ENCODE assay signal across 8 cellular contexts in the genomic region with DNA sequence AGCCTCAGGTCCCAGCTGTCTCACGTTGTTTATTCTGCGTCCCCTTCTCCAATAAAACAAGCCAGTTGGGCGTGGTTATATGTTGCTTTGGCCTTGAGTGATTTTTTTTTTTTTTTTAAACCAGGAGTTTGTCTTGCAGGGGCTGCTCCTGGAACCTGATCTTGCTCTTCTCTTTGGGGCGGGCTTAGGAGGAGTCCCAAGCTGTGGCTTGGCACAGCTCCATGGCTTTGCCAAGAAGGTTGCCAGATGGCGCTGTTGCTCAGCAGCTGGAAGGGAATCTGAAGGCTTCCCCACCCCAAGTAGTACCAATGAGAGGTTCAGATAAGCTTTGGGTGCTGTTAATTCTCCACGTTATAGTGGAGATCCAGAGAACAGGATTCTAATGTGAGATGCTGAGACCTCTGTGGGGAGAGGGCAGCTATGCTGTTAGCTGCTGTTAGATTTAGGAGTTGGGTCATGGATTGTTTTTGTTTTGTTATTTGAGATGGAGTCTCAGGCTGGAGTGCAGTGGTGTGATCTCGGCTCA. TPM values are rescaled to one million over a fixed set of nuclear protein-coding genes. Genes with fewer than 3 reads are reported as not detected.
DNase-seq lines count a peak whose midpoint lies in the region; ATAC-seq lines count a peak whose summit lies in the region.

No MANE protein-coding gene starts in this region.

- H3K36me3 Mint-ChIP-seq in activated CD4-positive, alpha-beta memory T cell treated with anti-CD3 and anti-CD28 coated beads, Interleukin-2, amount 10 ng/mL, durations not matched to agents 7 days and 5 days (ENCODE audit: low read depth) = peaks cover 85% of the 10 kb centered on the region

- POLR2A ChIA-PET in activated CD4-positive, alpha-beta memory T cell treated with anti-CD3 and anti-CD28 coated beads, Interleukin-2, amount 10 ng/mL, durations not matched to agents 7 days and 5 days (lab: Charles Lee) = interaction anchor here (0.8 to 11.9 kb wide), 12 partner anchors 14 to 230 kb away, joined by 3 to 275 read pairs (median 21); partner anchors contain the start of genes CATSPERZ, CCDC88B, COX8A and ESRRA

- H3K4me1 Mint-ChIP-seq in activated CD4-positive, alpha-beta memory T cell treated with anti-CD3 and anti-CD28 coated beads, Interleukin-2, amount 10 ng/mL, durations not matched to agents 7 days and 5 days = peaks cover 52% of the 10 kb centered on the region

- H3K4me3 Mint-ChIP-seq in activated CD4-positive, alpha-beta memory T cell treated with anti-CD3 and anti-CD28 coated beads, Interleukin-2, amount 10 ng/mL, durations not matched to agents 7 days and 5 days = peak overlapping the region; percentile 48

- H3K27me3 ChIP-seq in BLaER1 treated with 17β-estradiol and CSF1 and Interleukin-3, amounts not matched to agents 10 nM and 100 nM = no peaks in the 10 kb centered on the region

- peak overlapping the region; percentile 82 to 98 (median 94); a peak in 16 of 20 replicates for H3K4me3 ChIP-seq in BLaER1 treated with 17β-estradiol and CSF1 and Interleukin-3, amounts not matched to agents 10 nM and 100 nM

- H3K36me3 ChIP-seq in BLaER1 treated with 17β-estradiol and CSF1 and Interleukin-3, amounts not matched to agents 10 nM and 100 nM = peaks cover 12 to 81% (median 66%) of the 10 kb centered on the region in 11 experiments

- H3K4me2 ChIP-seq in BLaER1 treated with 17β-estradiol and CSF1 and Interleukin-3, amounts not matched to agents 10 nM and 100 nM = peak overlapping the region; percentile 96 to 100 (median 99)

- CTCF ChIA-PET in activated CD4-positive, alpha-beta memory T cell treated with anti-CD3 and anti-CD28 coated beads, Interleukin-2, amount 10 ng/mL, durations not matched to agents 7 days and 5 days (lab: Charles Lee) = interaction anchor here (0.7 to 7.0 kb wide), 26 partner anchors 9 to 156 kb away, joined by 3 to 154 read pairs (median 6); partner anchors contain the start of genes BAD, CATSPERZ, DNAJC4 and ESRRA

- no peaks in the 10 kb centered on the region for H3K9me3 ChIP-seq in BLaER1 treated with 17β-estradiol and CSF1 and Interleukin-3, amounts not matched to agents 10 nM and 100 nM (replicated peaks in 1 of 11)

- H3K27me3 Mint-ChIP-seq in activated CD4-positive, alpha-beta memory T cell treated with anti-CD3 and anti-CD28 coated beads, Interleukin-2, amount 10 ng/mL, durations not matched to agents 7 days and 5 days = no peaks in the 10 kb centered on the region

- peak overlapping the region; percentile 81 for H3K27ac Mint-ChIP-seq in activated CD4-positive, alpha-beta memory T cell treated with anti-CD3 and anti-CD28 coated beads, Interleukin-2, amount 10 ng/mL, durations not matched to agents 7 days and 5 days

- H3K4me1 ChIP-seq in BLaER1 treated with 17β-estradiol and CSF1 and Interleukin-3, amounts not matched to agents 10 nM and 100 nM = peaks cover 41 to 62% (median 50%) of the 10 kb centered on the region in 10 experiments

- ATAC-seq in HG02571 (IDR thresholded peaks at IDR 0.05; ENCODE audit: unreplicated experiment) = no peak

- H3K27ac ChIP-seq in BLaER1 treated with 17β-estradiol and CSF1 and Interleukin-3, amounts not matched to agents 10 nM and 100 nM = peak overlapping the region; percentile 43 to 100 (median 97); a peak in 21 of 22 replicates

- H3K9me3 Mint-ChIP-seq in activated CD4-positive, alpha-beta memory T cell treated with anti-CD3 and anti-CD28 coated beads, Interleukin-2, amount 10 ng/mL, durations not matched to agents 7 days and 5 days = no peaks in the 10 kb centered on the region

- H3K9ac ChIP-seq in BLaER1 treated with 17β-estradiol and CSF1 and Interleukin-3, amounts not matched to agents 10 nM and 100 nM = peak overlapping the region; percentile 46 to 99 (median 96); a peak in 21 of 22 replicates

- DNase-seq in HT-29 (ENCODE audit: low spot score) (peak; percentile 99), NOMO-1 (lab: John Stamatoyannopoulos, UW; ENCODE audit: unreplicated experiment in 2 of 2) (peak; percentile 71 to 76), medulla oblongata (ENCODE audit: extremely low spot score) (peak; percentile 97)
- peak; percentile 84 for DNase-seq in activated CD4-positive, alpha-beta memory T cell treated with anti-CD3 and anti-CD28 coated beads, Interleukin-2, amount 10 ng/mL, durations not matched to agents 7 days and 5 days
- peak; percentile 74 for DNase-seq in effector CD8-positive, alpha-beta T cell (lab: John Stamatoyannopoulos, UW)
- peak; percentile 58 to 71 for DNase-seq in stimulated activated CD8-positive, alpha-beta memory T cell treated with anti-CD3 and anti-CD28 coated beads, Interleukin-2, amount 100 ng/mL, for 1 hour (ENCODE audit: low read depth in 2 of 2)

- H4K20me1 ChIP-seq in BLaER1 treated with 17β-estradiol and CSF1 and Interleukin-3, amounts not matched to agents 10 nM and 100 nM = peaks cover 31 to 80% (median 66%) of the 10 kb centered on the region in 11 experiments

RNA-seq across cellular contexts. Expression of gene FERMT3, which starts 2.0 kb away (rescaled TPM):
- 5.3 and 5.9 TPM in 2 replicates for total RNA-seq in HT-29 (2014; rRNA removed; shearing (Covaris generic))
- total RNA-seq in activated CD4-positive, alpha-beta memory T cell treated with anti-CD3 and anti-CD28 coated beads, Interleukin-2, amount 10 ng/mL, durations not matched to agents 7 days and 5 days = 100 to 1,000 TPM; 195 to 199 TPM

RNA-seq across cellular contexts. Expression of gene STIP1, which starts 18.6 kb away (rescaled TPM):
- total RNA-seq in HT-29 (2014; rRNA removed; shearing (Covaris generic)) = 342 and 388 TPM in 2 replicates
- 100 to 1,000 TPM; 258 to 269 TPM for total RNA-seq in activated CD4-positive, alpha-beta memory T cell treated with anti-CD3 and anti-CD28 coated beads, Interleukin-2, amount 10 ng/mL, durations not matched to agents 7 days and 5 days

RNA-seq across cellular contexts. Expression of gene TRPT1, which starts 21.5 kb away (rescaled TPM):
- total RNA-seq in HT-29 (2014; rRNA removed; shearing (Covaris generic)) = 112 and 126 TPM in 2 replicates
- total RNA-seq in activated CD4-positive, alpha-beta memory T cell treated with anti-CD3 and anti-CD28 coated beads, Interleukin-2, amount 10 ng/mL, durations not matched to agents 7 days and 5 days = 10 to 100 TPM; 34.7 to 35.3 TPM

RNA-seq across cellular contexts. Expression of gene NUDT22, which starts 21.5 kb away (rescaled TPM):
- 224 and 226 TPM in 2 replicates for total RNA-seq in HT-29 (2014; rRNA removed; shearing (Covaris generic))
- 10 to 100 TPM; 84.8 to 90.6 TPM for total RNA-seq in activated CD4-positive, alpha-beta memory T cell treated with anti-CD3 and anti-CD28 coated beads, Interleukin-2, amount 10 ng/mL, durations not matched to agents 7 days and 5 days

RNA-seq across cellular contexts. Expression of gene DNAJC4, which starts 25.8 kb away (rescaled TPM):
- total RNA-seq in HT-29 (2014; rRNA removed; shearing (Covaris generic)) = 19.5 and 23.5 TPM in 2 replicates
- 10 to 100 TPM; 40.8 to 42.0 TPM for total RNA-seq in activated CD4-positive, alpha-beta memory T cell treated with anti-CD3 and anti-CD28 coated beads, Interleukin-2, amount 10 ng/mL, durations not matched to agents 7 days and 5 days

Comparison
In these comparisons a context has a peak if more than half of its experiments do, and no peak if none do; other contexts are left out.
1. RNA of gene FERMT3, which starts 2.0 kb away (total RNA-seq): 195 to 199 TPM in activated CD4-positive, alpha-beta memory T cell treated with anti-CD3 and anti-CD28 coated beads, Interleukin-2, amount 10 ng/mL, durations not matched to agents 7 days and 5 days; 5.3 to 5.9 TPM in HT-29; every median in the first group is over 10 times any median in the second.
2. Peak in every context shown above with its lines, with median percentiles within 50 percentile points of each other: DNase-seq.